20 cellular contexts compared by ENCODE assay signal in genomic region chr21:44449473-44450363, GRCh38. TPM values are rescaled to one million over a fixed set of nuclear protein-coding genes. Genes with fewer than 3 reads are reported as not detected.
DNase-seq lines count a peak whose midpoint lies in the region; ATAC-seq and TF ChIP-seq lines count a peak whose summit lies in the region.
"Had no signal": no experiment of that assay in that cellular context is flagged by ENCODE, and none has a peak within 500 bp of the region (broad histone marks: within the 10 kb centered on the region; RNA-seq: fewer than 3 reads in every experiment).

No MANE protein-coding gene starts in this region.

- no peak for TF ChIP-seq CTCF in nephron progenitor cell (IDR thresholded peaks at IDR 0.05)

- H3K27ac Mint-ChIP-seq in nephron progenitor cell = no peak overlapping the region
- H3K27ac Mint-ChIP-seq: activated CD4-positive, alpha-beta T cell treated with anti-CD3 and anti-CD28 coated beads, Interleukin-2, amount 10 ng/mL, durations not matched to agents 7 days and 5 days; natural killer cell treated with Interleukin-12 subunit alpha and Interleukin-12 subunit beta and Interleukin-15 and Interleukin-18, amount 100 ng/mL, for 72 hours had no signal

- H3K9me3 Mint-ChIP-seq in nephron progenitor cell = peaks cover 33% of the 10 kb centered on the region

- no peak overlapping the region for H3K4me3 Mint-ChIP-seq in nephron progenitor cell
- H3K4me3 Mint-ChIP-seq: activated CD4-positive, alpha-beta T cell treated with anti-CD3 and anti-CD28 coated beads, Interleukin-2, amount 10 ng/mL, durations not matched to agents 7 days and 5 days; natural killer cell treated with Interleukin-12 subunit alpha and Interleukin-12 subunit beta and Interleukin-15 and Interleukin-18, amount 100 ng/mL, for 72 hours had no signal

- H3K27ac ChIP-seq in BLaER1 = no peak overlapping the region
- H3K27ac ChIP-seq: foreskin keratinocyte, lower lobe of right lung, thoracic aorta had no signal

- H3K27me3 ChIP-seq in BLaER1 = no peaks in the 10 kb centered on the region

- DNase-seq in A172 (ENCODE audit: low spot score) (peak; percentile 13), amniotic epithelial cell (ENCODE audit: low read depth) (peak; percentile 63), nephron progenitor cell (peak; percentile 6), NCI-H1048 (lab: John Stamatoyannopoulos, UW) (no peak), medulla oblongata (ENCODE audit: extremely low spot score) (no peak), NCI-H2029 treated with DMSO at 0.1 percent for 48 hours (lab: John Stamatoyannopoulos, UW) (no peak)
- DNase-seq: activated CD4-positive, alpha-beta T cell treated with anti-CD3 and anti-CD28 coated beads, Interleukin-2, amount 10 ng/mL, durations not matched to agents 7 days and 5 days; activated T-cell treated with anti-CD3 and anti-CD28 coated beads for 4 hours; C1 segment of cervical spinal cord; DND-41; foreskin keratinocyte; lower lobe of right lung; NCI-H1694 treated with DMSO at 0.1 percent for 48 hours; NCI-H446 treated with DMSO at 0.1 percent for 48 hours; stimulated activated CD4-positive, alpha-beta T cell treated with anti-CD3 and anti-CD28 coated beads, Interleukin-2, amount 100 ng/mL, for 48 hours; T-helper 2 cell had no signal

- peak overlapping the region; percentile 38; the same call in 1 of the 2 replicates for H3K9ac ChIP-seq in BLaER1

- H3K4me1 Mint-ChIP-seq in nephron progenitor cell = peaks cover 16% of the 10 kb centered on the region

- peaks cover 18% of the 10 kb centered on the region for H3K4me1 ChIP-seq in BLaER1
- H3K4me1 ChIP-seq: foreskin keratinocyte, lower lobe of right lung had no signal

- H3K36me3 ChIP-seq in BLaER1 = no peaks in the 10 kb centered on the region
- H3K36me3 ChIP-seq: lower lobe of right lung, thoracic aorta had no signal

- H4K20me1 ChIP-seq in BLaER1 = peaks cover 6% of the 10 kb centered on the region; the same call in 1 of the 2 replicates

- peak overlapping the region; percentile 42 for H3K4me2 ChIP-seq in BLaER1

- ATAC-seq in GM21367 (IDR thresholded peaks at IDR 0.05; ENCODE audit: unreplicated experiment) = no peak
- ATAC-seq: foreskin keratinocyte had no signal

- H3K4me3 ChIP-seq in BLaER1 = no peak overlapping the region
- H3K4me3 ChIP-seq: lower lobe of right lung, thoracic aorta had no signal

- H3K9me3 ChIP-seq in BLaER1 = peaks cover 22% of the 10 kb centered on the region
- H3K9me3 ChIP-seq: lower lobe of right lung had no signal

- peaks cover 48% of the 10 kb centered on the region for H3K27me3 Mint-ChIP-seq in nephron progenitor cell (ENCODE audit: low read depth, poor library complexity)

- H3K36me3 Mint-ChIP-seq in nephron progenitor cell (ENCODE audit: low read depth) = no peaks in the 10 kb centered on the region
- H3K36me3 Mint-ChIP-seq: natural killer cell treated with Interleukin-12 subunit alpha and Interleukin-12 subunit beta and Interleukin-15 and Interleukin-18, amount 100 ng/mL, for 72 hours had no signal

RNA-seq across cellular contexts. Expression of gene LRRC3, which starts 5.6 kb away (rescaled TPM):
- 0.50 and 1.5 TPM in 2 replicates for total RNA-seq in A172 (2014; rRNA removed; shearing (Covaris generic))

Comparison
In these comparisons a context has a peak if more than half of its experiments do, and no peak if none do; other contexts are left out.
1. DNase-seq: peak in A172 (single experiment), amniotic epithelial cell (single experiment) and nephron progenitor cell (single experiment); none in NCI-H1048 (single experiment), medulla oblongata (single experiment) and NCI-H2029 treated with DMSO at 0.1 percent for 48 hours (single experiment).